Comparison of ENCODE assay signal across 1 cellular context in genomic region chr7:68725843-68726242, GRCh38.
TF ChIP-seq lines count a peak whose summit lies in the region.

No MANE protein-coding gene starts in this region.

TF ChIP-seq in GM23338, 12 proteins besides CTCF, POLR2A, EP300 and RAD21 (continued from another document):
- TF ChIP-seq ZNF462 (CRISPR knock-in tag; IDR thresholded peaks at IDR 0.05) (no peak), STAT1 (IDR thresholded peaks at IDR 0.05; ENCODE audit: unreplicated experiment) (no peak), POLR2AphosphoS5 (IDR thresholded peaks at IDR 0.05; ENCODE audit: low read depth) (no peak), CREB1 (CRISPR knock-in tag; IDR thresholded peaks at IDR 0.05; ENCODE audit: low read depth) (no peak)
